ENCODE assay signal across 8 cellular contexts in genomic region chr14:75175677-75176141, GRCh38. TPM values are rescaled to one million over a fixed set of nuclear protein-coding genes. Genes with fewer than 3 reads are reported as not detected.
DNase-seq lines count a peak whose midpoint lies in the region; ATAC-seq and TF ChIP-seq lines count a peak whose summit lies in the region.

No MANE protein-coding gene starts in this region.

- no peak for TF ChIP-seq CTCF in natural killer cell (IDR thresholded peaks at IDR 0.05)

- CTCF ChIA-PET in activated CD8-positive, alpha-beta memory T cell treated with anti-CD3 and anti-CD28 coated beads, Interleukin-2, amount 10 ng/mL, durations not matched to agents 7 days and 5 days (lab: Charles Lee): interaction anchor here (0.8 to 1.8 kb wide), 7 partner anchors 19 to 128 kb away, joined by 3 to 8 read pairs (median 4); no protein-coding TSS in a partner anchor

- peaks cover 42% of the 10 kb centered on the region for H3K4me1 Mint-ChIP-seq in activated CD8-positive, alpha-beta memory T cell treated with anti-CD3 and anti-CD28 coated beads, Interleukin-2, amount 10 ng/mL, durations not matched to agents 7 days and 5 days
- H3K4me1 Mint-ChIP-seq in natural killer cell: peaks cover 48 to 52% of the 10 kb centered on the region in 2 donors

- no peaks in the 10 kb centered on the region for H3K9me3 Mint-ChIP-seq in activated CD8-positive, alpha-beta memory T cell treated with anti-CD3 and anti-CD28 coated beads, Interleukin-2, amount 10 ng/mL, durations not matched to agents 7 days and 5 days (ENCODE audit: low read depth)
- H3K9me3 Mint-ChIP-seq in natural killer cell: no peaks in the 10 kb centered on the region

- peak overlapping the region; percentile 98 for H3K4me3 ChIP-seq in HUES64 (ENCODE audit: low read length)

- H3K9me3 ChIP-seq in HUES64 (ENCODE audit: insufficient read depth, low read depth, low read length): no peaks in the 10 kb centered on the region

- peak overlapping the region; percentile 89 for H3K27ac Mint-ChIP-seq in activated CD8-positive, alpha-beta memory T cell treated with anti-CD3 and anti-CD28 coated beads, Interleukin-2, amount 10 ng/mL, durations not matched to agents 7 days and 5 days
- H3K27ac Mint-ChIP-seq in natural killer cell: peak overlapping the region; percentile 99 to 100

- ATAC-seq in activated CD8-positive, alpha-beta memory T cell treated with anti-CD3 and anti-CD28 coated beads, Interleukin-2, amount 10 ng/mL, durations not matched to agents 7 days and 5 days: peak; percentile 8
- ATAC-seq in natural killer cell: peak in 1 of 3 donors; percentile 3

- peak overlapping the region; percentile 82 for H3K4me3 Mint-ChIP-seq in activated CD8-positive, alpha-beta memory T cell treated with anti-CD3 and anti-CD28 coated beads, Interleukin-2, amount 10 ng/mL, durations not matched to agents 7 days and 5 days
- peak overlapping the region; percentile 93 for H3K4me3 Mint-ChIP-seq in natural killer cell

- no peaks in the 10 kb centered on the region for H3K27me3 ChIP-seq in HUES64 (ENCODE audit: insufficient read depth, low read length)

- intact Hi-C loops in natural killer cell (cut with micrococcal nuclease): loop anchor here (1.0 to 2.0 kb wide), 6 partner anchors 28 to 121 kb away; partner anchors contain the start of genes FOS and NEK9

- 2% methylated on average over 9 of the region's 10 CpGs for WGBS in HUES64

- peak overlapping the region; percentile 99 for H3K9ac ChIP-seq in HUES64 (ENCODE audit: low read depth, low read length)

- peaks cover 5% of the 10 kb centered on the region for H3K27me3 Mint-ChIP-seq in activated CD8-positive, alpha-beta memory T cell treated with anti-CD3 and anti-CD28 coated beads, Interleukin-2, amount 10 ng/mL, durations not matched to agents 7 days and 5 days
- no peaks in the 10 kb centered on the region for H3K27me3 Mint-ChIP-seq in natural killer cell (ENCODE audit: low read depth in 2 of 2)

- H3K27ac ChIP-seq in HUES64 (ENCODE audit: low read depth, low read length) (peak overlapping the region; percentile 95; the same call in 1 of the 2 replicates), caudate nucleus (ENCODE audit: low read depth, low read length) (peak overlapping the region; percentile 99)

- H3K36me3 ChIP-seq in HUES64 (ENCODE audit: insufficient read depth, low read length): no peaks in the 10 kb centered on the region

- DNase-seq in activated CD8-positive, alpha-beta memory T cell treated with anti-CD3 and anti-CD28 coated beads, Interleukin-2, amount 10 ng/mL, durations not matched to agents 7 days and 5 days: no peak
- no peak for DNase-seq in activated CD8-positive, alpha-beta memory T cell treated with anti-CD3 and anti-CD28 coated beads, Interleukin-2, amount 50 U/mL, for 48 hours
- DNase-seq in caudate nucleus (lab: John Stamatoyannopoulos, UW) (no peak), natural killer cell (no peak), foreskin melanocyte (no peak), NCI-H187 (lab: John Stamatoyannopoulos, UW) (no peak)
- DNase-seq in stimulated activated CD4-positive, alpha-beta T cell treated with anti-CD3 and anti-CD28 coated beads, Interleukin-4, amount 100 ng/mL, for 4 hours: no peak

- peaks cover 3% of the 10 kb centered on the region; the same call in 1 of the 2 replicates for H3K4me1 ChIP-seq in HUES64 (ENCODE audit: insufficient read depth, low read length)

- peaks cover 10% of the 10 kb centered on the region for H3K36me3 Mint-ChIP-seq in activated CD8-positive, alpha-beta memory T cell treated with anti-CD3 and anti-CD28 coated beads, Interleukin-2, amount 10 ng/mL, durations not matched to agents 7 days and 5 days
- H3K36me3 Mint-ChIP-seq in natural killer cell: no peaks in the 10 kb centered on the region

RNA-seq across cellular contexts. Expression of gene TMED10, which starts 0.7 kb away (rescaled TPM):
- total RNA-seq in activated CD8-positive, alpha-beta memory T cell treated with anti-CD3 and anti-CD28 coated beads, Interleukin-2, amount 10 ng/mL, durations not matched to agents 7 days and 5 days: 100 to 1,000 TPM; 129 to 166 TPM
- 93.5 TPM for polyA plus RNA-seq in HUES64 (2013, experiment 1 of 2)
- 97.6 TPM for polyA plus RNA-seq in HUES64 (2013, experiment 2 of 2)
- 100 to 1,000 TPM; 216 to 244 (median 231) TPM for total RNA-seq in natural killer cell

RNA-seq across cellular contexts. Expression of gene NEK9, which starts 48.9 kb away (rescaled TPM):
- total RNA-seq in activated CD8-positive, alpha-beta memory T cell treated with anti-CD3 and anti-CD28 coated beads, Interleukin-2, amount 10 ng/mL, durations not matched to agents 7 days and 5 days: 10 to 100 TPM; 83.0 to 86.4 TPM
- 28.6 TPM for polyA plus RNA-seq in HUES64 (2013, experiment 1 of 2)
- polyA plus RNA-seq in HUES64 (2013, experiment 2 of 2): 37.7 TPM
- 10 to 100 TPM; 64.4 to 78.7 (median 74.4) TPM for total RNA-seq in natural killer cell
